8 cellular contexts compared by ENCODE assay signal in genomic region chr10:46544989-46545791, GRCh38. TPM values are rescaled to one million over a fixed set of nuclear protein-coding genes. Genes with fewer than 3 reads are reported as not detected.
DNase-seq lines count a peak whose midpoint lies in the region; ATAC-seq and TF ChIP-seq lines count a peak whose summit lies in the region.

No MANE protein-coding gene starts in this region.

- DNase-seq in CD14-positive monocyte (ENCODE audit: low spot score) (peak; percentile 43), HFF-Myc (ENCODE audit: extremely low read depth, low read depth) (no peak), adrenal gland (peak; percentile 2 to 48 (median 13)), left colon (peak; percentile 21 to 26), occipital lobe (lab: John Stamatoyannopoulos, UW) (no peak), NCI-H2081 treated with DMSO at 0.1 percent for 48 hours (lab: John Stamatoyannopoulos, UW) (no peak)

- peaks cover 10% of the 10 kb centered on the region for H3K4me1 Mint-ChIP-seq in CD14-positive monocyte

- no peak for TF ChIP-seq POLR2A in adrenal gland (IDR thresholded peaks at IDR 0.05)

- intact Hi-C loops in CD14-positive monocyte (cut with micrococcal nuclease) (no loop called here), adrenal gland (cut with DNase I) (no loop called here), left colon (cut with DNase I, micrococcal nuclease) (no loop called here)

- H3K4me1 ChIP-seq in adrenal gland (replicated peaks in 1 of 2): peaks cover 5% of the 10 kb centered on the region in 2 donors

- H3K9me3 Mint-ChIP-seq in CD14-positive monocyte: peaks cover 0 to 14% (median 2%) of the 10 kb centered on the region in 7 donors

- no peaks in the 10 kb centered on the region for H3K9me3 ChIP-seq in adrenal gland (replicated peaks in 1 of 3)

- peak; percentile 29 for TF ChIP-seq CTCF in CD14-positive monocyte (IDR thresholded peaks at IDR 0.05)
- peak; percentile 46 for TF ChIP-seq CTCF in HFF-Myc (IDR thresholded peaks at IDR 0.05; ENCODE audit: low read depth, low read length, missing control alignments)
- peak in 2 of 6 experiments; percentile 13 to 19 for TF ChIP-seq CTCF in adrenal gland (IDR thresholded peaks at IDR 0.05)

- peaks cover 9% of the 10 kb centered on the region for H3K27me3 ChIP-seq in adrenal gland

- no peak overlapping the region for H3K4me3 Mint-ChIP-seq in CD14-positive monocyte

- ATAC-seq in left colon: peak; percentile 26
- ATAC-seq in HG03108 (IDR thresholded peaks at IDR 0.05; ENCODE audit: unreplicated experiment): no peak
- no peak for ATAC-seq in GM18858 (IDR thresholded peaks at IDR 0.05; ENCODE audit: unreplicated experiment)

- no peaks in the 10 kb centered on the region for H3K36me3 ChIP-seq in adrenal gland (replicated peaks in 1 of 2)

- H3K4me3 ChIP-seq in HFF-Myc (replicated peaks; ENCODE audit: low read depth, low read length) (no peak overlapping the region), adrenal gland (no peak overlapping the region)

- no peak overlapping the region for H3K27ac ChIP-seq in adrenal gland

- no peaks in the 10 kb centered on the region for H3K36me3 Mint-ChIP-seq in CD14-positive monocyte

- peaks cover 13 to 30% (median 27%) of the 10 kb centered on the region in 3 donors for H3K27me3 Mint-ChIP-seq in CD14-positive monocyte (ENCODE audit: low read depth in 3 of 3)

- H3K27ac Mint-ChIP-seq in CD14-positive monocyte: no peak overlapping the region

- WGBS in adrenal gland, 4 donors: 70 to 79% (median 75%) methylated on average over 3 of the region's 3 CpGs

RNA-seq across cellular contexts. Expression of gene GPRIN2, which starts 11.3 kb away (rescaled TPM):
- polyA plus RNA-seq in CD14-positive monocyte (not detected), adrenal gland (under 1 TPM in 2 of 3 donors, not detected in 1; 0.17 to 0.56 TPM)
- total RNA-seq in adrenal gland (under 1 TPM in 2 of 8 donors, not detected in 6; 0.28 to 0.44 TPM), left colon (10 to 100 TPM; 35.9 to 56.7 TPM), occipital lobe (19.3 TPM)

RNA-seq across cellular contexts. Expression of gene SYT15, which starts 33.7 kb away (rescaled TPM):
- polyA plus RNA-seq in CD14-positive monocyte: under 1 TPM in 1 of 2 donors, not detected in 1; 0.23 TPM
- total RNA-seq in adrenal gland: 10 to 100 TPM in 1 of 8 donors, 1 to 10 TPM in 6, under 1 TPM in 1; 0.95 to 32.5 (median 2.8) TPM
- polyA plus RNA-seq in adrenal gland: 1 to 10 TPM in 2 of 3 donors, under 1 TPM in 1; 0.72 to 1.6 (median 1.3) TPM
- 1 to 10 TPM; 1.4 to 2.2 TPM for total RNA-seq in left colon
- total RNA-seq in occipital lobe: 0.47 TPM

Comparison
In these comparisons a context has a peak if more than half of its experiments do, and no peak if none do; other contexts are left out.
1. DNase-seq: peak in CD14-positive monocyte (single experiment), adrenal gland (7 of 7) and left colon (2 of 2); none in HFF-Myc (single experiment), occipital lobe (single experiment) and NCI-H2081 treated with DMSO at 0.1 percent for 48 hours (single experiment).
2. RNA of gene GPRIN2, which starts 11.3 kb away (total RNA-seq): 35.9 to 56.7 TPM in left colon and 19.3 TPM in occipital lobe (single experiment); 0.28 to 0.44 TPM in adrenal gland; every median in the first group is over 10 times any median in the second.